1 cellular context compared by ENCODE assay signal in genomic region chr2:186036862-186037449, GRCh38.
TF ChIP-seq lines count a peak whose summit lies in the region.

No MANE protein-coding gene starts in this region.

TF ChIP-seq in HEK293, 187 proteins besides CTCF, POLR2A, EP300 and RAD21 (continued from another document):
- TF ChIP-seq ZNF398 (tag by site-specific recombination; IDR thresholded peaks at IDR 0.05) (no peak), ZNF692 (tag by site-specific recombination; IDR thresholded peaks at IDR 0.05) (no peak), FEZF1 (tag by site-specific recombination; IDR thresholded peaks at IDR 0.05) (peak; percentile 71), SETDB1 (IDR thresholded peaks at IDR 0.05; ENCODE audit: insufficient read length, low read length) (no peak), ZNF266 (tag by site-specific recombination; IDR thresholded peaks at IDR 0.05; ENCODE audit: low read depth) (no peak), ZBTB6 (tag by site-specific recombination; IDR thresholded peaks at IDR 0.05) (no peak), ZNF433 (tag by site-specific recombination; IDR thresholded peaks at IDR 0.05; ENCODE audit: low read depth) (no peak), ZNF580 (tag by site-specific recombination; IDR thresholded peaks at IDR 0.05) (0 out of 2 replicates have a peak, but pooled peaks have one; percentile 44), PRDM1 (tag by site-specific recombination; IDR thresholded peaks at IDR 0.05) (no peak), ZIC2 (tag by site-specific recombination; IDR thresholded peaks at IDR 0.05) (no peak), HIC1 (tag by site-specific recombination; IDR thresholded peaks at IDR 0.05) (no peak), ZNF341 (tag by site-specific recombination; IDR thresholded peaks at IDR 0.05; ENCODE audit: low read depth) (no peak), ZNF473 (tag by site-specific recombination; IDR thresholded peaks at IDR 0.05) (no peak), ZBTB48 (tag by site-specific recombination; IDR thresholded peaks at IDR 0.05) (no peak), ZNF501 (tag by site-specific recombination; IDR thresholded peaks at IDR 0.05) (no peak), BCL11A (tag by site-specific recombination; IDR thresholded peaks at IDR 0.05; ENCODE audit: low read depth) (no peak), ZNF701 (tag by site-specific recombination; IDR thresholded peaks at IDR 0.05) (no peak), ZBTB44 (tag by site-specific recombination; IDR thresholded peaks at IDR 0.05) (peak; percentile 45), ZFP37 (tag by site-specific recombination; IDR thresholded peaks at IDR 0.05) (no peak), SP2 (tag by site-specific recombination; IDR thresholded peaks at IDR 0.05) (no peak), ZNF596 (tag by site-specific recombination; IDR thresholded peaks at IDR 0.05) (no peak), GLI4 (tag by site-specific recombination; IDR thresholded peaks at IDR 0.05) (no peak), INSM2 (tag by site-specific recombination; IDR thresholded peaks at IDR 0.05) (no peak), TCF7L2 (IDR thresholded peaks at IDR 0.05; ENCODE audit: borderline replicate concordance, low read depth, low read length) (peak; percentile 65; the same call in 1 of the 2 replicates), ZNF626 (tag by site-specific recombination; IDR thresholded peaks at IDR 0.05) (no peak), ZNF221 (tag by site-specific recombination; IDR thresholded peaks at IDR 0.05; ENCODE audit: borderline replicate concordance) (no peak), ZNF366 (tag by site-specific recombination; conservative IDR thresholded peaks at IDR 0.05) (no peak), ZNF311 (tag by site-specific recombination; IDR thresholded peaks at IDR 0.05; ENCODE audit: borderline replicate concordance) (no peak), ZXDB (tag by site-specific recombination; IDR thresholded peaks at IDR 0.05) (peak; percentile 36; the same call in 1 of the 2 replicates), ZNF549 (tag by site-specific recombination; IDR thresholded peaks at IDR 0.05) (no peak)
